In the genomic region with DNA sequence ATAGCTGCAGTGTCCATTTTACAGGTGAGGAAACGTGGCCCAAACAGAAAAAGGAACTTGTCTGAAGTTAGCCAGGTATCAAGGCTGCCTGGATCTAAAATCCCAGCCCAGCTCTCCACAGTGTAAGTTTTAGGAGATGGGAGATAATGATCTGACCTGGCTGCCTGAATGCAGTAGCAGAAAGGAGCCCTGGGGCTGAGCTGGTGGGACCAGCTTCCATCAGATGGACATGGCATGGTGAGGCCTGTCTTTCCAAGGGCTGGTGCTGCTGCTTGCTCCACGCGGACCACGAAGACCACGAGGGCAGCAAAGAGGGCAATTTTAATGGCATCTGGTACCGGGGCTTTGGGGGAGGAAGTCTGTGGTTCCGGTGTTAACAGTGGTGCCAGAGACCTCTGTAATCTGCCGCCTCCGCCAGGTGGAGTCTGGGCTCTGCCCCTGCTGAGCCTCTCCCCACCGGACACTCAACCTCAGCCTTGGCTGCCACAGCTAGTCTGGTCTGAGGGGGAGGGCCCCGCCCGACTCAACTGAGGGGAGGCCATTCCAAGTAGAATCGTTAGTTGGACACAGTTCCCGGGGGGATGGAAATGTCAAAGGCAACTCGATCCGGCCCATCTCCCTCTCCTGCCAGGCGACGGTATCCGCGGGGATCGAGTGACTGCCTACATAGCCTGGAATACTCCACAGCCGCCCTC, we compare ENCODE assay signal across 8 cellular contexts. TPM values are rescaled to one million over a fixed set of nuclear protein-coding genes. Genes with fewer than 3 reads are reported as not detected.
DNase-seq lines count a peak whose midpoint lies in the region; ATAC-seq and TF ChIP-seq lines count a peak whose summit lies in the region.

No MANE protein-coding gene starts in this region.

- H3K4me1 ChIP-seq in adrenal gland (replicated peaks in 1 of 2) = peaks cover 10 to 29% of the 10 kb centered on the region in 2 donors
- peaks cover 7% of the 10 kb centered on the region for H3K4me1 ChIP-seq in prostate gland (replicated peaks)

- H3K4me3 ChIP-seq in adrenal gland (peak overlapping the region in 2 of 4 donors; percentile 46 to 59), prostate gland (peak overlapping the region; percentile 59 to 65)

- H3K9me3 ChIP-seq in adrenal gland (replicated peaks in 1 of 3) = no peaks in the 10 kb centered on the region
- no peaks in the 10 kb centered on the region for H3K9me3 ChIP-seq in prostate gland

- peak; percentile 47 for DNase-seq in D341Med (ENCODE audit: low spot score)
- DNase-seq in HEK293T (ENCODE audit: extremely low spot score) = peak; percentile 50
- DNase-seq in RWPE1 (ENCODE audit: low spot score) = peak; percentile 67
- DNase-seq in adrenal gland = peak; percentile 59 to 76 (median 63)
- peak; percentile 55 for DNase-seq in hepatic stellate cell (ENCODE audit: low spot score)
- DNase-seq in prostate gland (ENCODE audit: low spot score) = no peak
- DNase-seq in NCI-H446 (lab: John Stamatoyannopoulos, UW) = no peak

- 12 to 100% (median 19%) methylated on average over 1 to 22 of the region's 22 CpGs for WGBS in adrenal gland, 4 donors
- WGBS in prostate gland = 14% methylated on average over 22 of the region's 22 CpGs

- H3K27ac ChIP-seq in RWPE1 = peak overlapping the region; percentile 77
- H3K27ac ChIP-seq in adrenal gland = peak overlapping the region in 3 of 5 donors; percentile 42 to 80 (median 67)
- peak overlapping the region; percentile 71 to 75 for H3K27ac ChIP-seq in prostate gland

- no peak for ATAC-seq in HG03095 (IDR thresholded peaks at IDR 0.05; ENCODE audit: unreplicated experiment)

- intact Hi-C loops in adrenal gland (cut with DNase I) (loop anchor here in 1 of 2 donors (5.0 kb wide), 1 partner anchor 39 kb away; no protein-coding TSS in a partner anchor), prostate gland (cut with DNase I) (loop anchor here (5.0 kb wide), 1 partner anchor 124 kb away; no protein-coding TSS in a partner anchor)

- no peaks in the 10 kb centered on the region for H3K27me3 ChIP-seq in adrenal gland
- H3K27me3 ChIP-seq in prostate gland (replicated peaks; ENCODE audit: insufficient read depth) = no peaks in the 10 kb centered on the region

- TF ChIP-seq CTCF in RWPE1 (conservative IDR thresholded peaks at IDR 0.05; ENCODE audit: low read depth) (peak; percentile 66), adrenal gland (IDR thresholded peaks at IDR 0.05) (peak in 4 of 6 experiments; percentile 9 to 26 (median 13)), prostate gland (IDR thresholded peaks at IDR 0.05) (peak in 2 of 4 experiments; percentile 30 to 49)

- CTCF ChIA-PET in HEK293T (lab: Yijun Ruan, JAX) (interaction anchor here (0.6 kb wide), 1 partner anchor 659 kb away, joined by 3 read pairs; no protein-coding TSS in a partner anchor), RWPE1 (lab: Yijun Ruan, JAX) (interaction anchor here (0.5 to 6.2 kb wide), 8 partner anchors 12 to 1542 kb away, joined by 3 to 54 read pairs (median 3); no protein-coding TSS in a partner anchor)

- H3K36me3 ChIP-seq in adrenal gland (replicated peaks in 1 of 2) = peaks cover 0 to 11% of the 10 kb centered on the region in 2 donors
- H3K36me3 ChIP-seq in prostate gland = no peaks in the 10 kb centered on the region

- POLR2A ChIA-PET in HEK293T (lab: Yijun Ruan, JAX) (interaction anchor here (0.5 to 1.0 kb wide), 3 partner anchors 11 to 1086 kb away, joined by 3 read pairs; a partner anchor contains a TSS), RWPE1 (lab: Yijun Ruan, JAX; ENCODE audit: low non-redundant PET) (interaction anchor here (0.6 to 1.9 kb wide), 3 partner anchors 42 to 1198 kb away, joined by 3 to 6 read pairs (median 4); no protein-coding TSS in a partner anchor)

- TF ChIP-seq POLR2A in adrenal gland (IDR thresholded peaks at IDR 0.05) = no peak
- TF ChIP-seq POLR2A in prostate gland (IDR thresholded peaks at IDR 0.05) = no peak

TF ChIP-seq in HEK293T, 16 proteins besides CTCF, POLR2A, EP300 and RAD21:
- TF ChIP-seq FOXM1 (IDR thresholded peaks at IDR 0.05; ENCODE audit: borderline replicate concordance) = no peak
- TF ChIP-seq FOXA1 (IDR thresholded peaks at IDR 0.05) = no peak
- TF ChIP-seq FOXK2 (IDR thresholded peaks at IDR 0.05) = no peak
- no peak for TF ChIP-seq SUZ12 (IDR thresholded peaks at IDR 0.05)
- no peak for TF ChIP-seq ARNT (IDR thresholded peaks at IDR 0.05)
- no peak for TF ChIP-seq TARDBP (IDR thresholded peaks at IDR 0.05)
- TF ChIP-seq, protein P1, sequence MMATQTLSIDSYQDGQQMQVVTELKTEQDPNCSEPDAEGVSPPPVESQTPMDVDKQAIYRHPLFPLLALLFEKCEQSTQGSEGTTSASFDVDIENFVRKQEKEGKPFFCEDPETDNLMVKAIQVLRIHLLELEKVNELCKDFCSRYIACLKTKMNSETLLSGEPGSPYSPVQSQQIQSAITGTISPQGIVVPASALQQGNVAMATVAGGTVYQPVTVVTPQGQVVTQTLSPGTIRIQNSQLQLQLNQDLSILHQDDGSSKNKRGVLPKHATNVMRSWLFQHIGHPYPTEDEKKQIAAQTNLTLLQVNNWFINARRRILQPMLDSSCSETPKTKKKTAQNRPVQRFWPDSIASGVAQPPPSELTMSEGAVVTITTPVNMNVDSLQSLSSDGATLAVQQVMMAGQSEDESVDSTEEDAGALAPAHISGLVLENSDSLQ (IDR thresholded peaks at IDR 0.05) = no peak
- no peak for TF ChIP-seq SP1 (IDR thresholded peaks at IDR 0.05)
- no peak for TF ChIP-seq ZNF384 (IDR thresholded peaks at IDR 0.05)

RNA-seq across cellular contexts. Expression of a gene that starts 0.7 kb away (rescaled TPM):
- total RNA-seq in adrenal gland = 10 to 100 TPM; 12.8 to 33.8 (median 14.9) TPM
- 10 to 100 TPM in 1 of 3 donors, 1 to 10 TPM in 2; 1.1 to 11.4 (median 1.9) TPM for polyA plus RNA-seq in adrenal gland
- total RNA-seq in prostate gland = 1 to 10 TPM; 3.4 to 9.0 TPM

RNA-seq across cellular contexts. Expression of a gene that starts 46.7 kb away (rescaled TPM):
- total RNA-seq in adrenal gland (10 to 100 TPM; 11.3 to 50.7 (median 29.5) TPM), prostate gland (10 to 100 TPM; 18.0 to 45.8 TPM)
- polyA plus RNA-seq in adrenal gland = 10 to 100 TPM; 29.9 to 55.0 (median 32.9) TPM

RNA-seq across cellular contexts. Expression of a gene that starts 47.0 kb away (rescaled TPM):
- total RNA-seq in adrenal gland (1 to 10 TPM in 6 of 8 donors, under 1 TPM in 2; 0.72 to 1.7 (median 1.2) TPM), prostate gland (1 to 10 TPM; 1.7 to 7.3 TPM)
- 1 to 10 TPM in 1 of 3 donors, under 1 TPM in 2; 0.57 to 2.6 (median 0.80) TPM for polyA plus RNA-seq in adrenal gland

Comparison
In these comparisons a context has a peak if more than half of its experiments do, and no peak if none do; other contexts are left out.
1. DNase-seq: peak in D341Med (single experiment), HEK293T (single experiment), RWPE1 (single experiment), adrenal gland (7 of 7) and hepatic stellate cell (single experiment); none in prostate gland (single experiment) and NCI-H446 (0 of 2).
2. Peak in every context shown above with its lines, with median percentiles within 50 percentile points of each other: H3K27ac ChIP-seq.